22 cellular contexts compared by ENCODE assay signal in the genomic region with DNA sequence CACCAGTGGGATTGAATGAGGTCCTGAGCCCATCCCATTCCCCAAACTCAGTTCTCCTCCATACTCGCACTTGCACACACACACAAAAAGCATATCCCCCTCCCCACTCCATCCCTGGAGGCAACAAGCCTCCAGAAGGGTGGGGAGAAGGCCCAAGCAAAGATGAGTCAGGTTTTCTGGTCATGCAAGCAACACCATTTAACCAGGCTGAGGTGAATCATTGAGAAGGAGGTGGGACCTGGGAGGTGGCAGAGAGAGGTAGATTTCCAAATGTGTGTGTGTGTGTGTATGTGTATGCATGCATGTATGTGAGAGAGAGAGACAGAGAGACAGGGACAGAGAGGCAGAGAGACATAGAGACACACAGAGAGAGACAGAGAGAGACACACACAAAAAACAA.
DNase-seq lines count a peak whose midpoint lies in the region; ATAC-seq, FAIRE-seq and TF ChIP-seq lines count a peak whose summit lies in the region.
"Had no signal": no experiment of that assay in that cellular context is flagged by ENCODE, and none has a peak within 500 bp of the region (broad histone marks: within the 10 kb centered on the region; RNA-seq: fewer than 3 reads in every experiment).

No MANE protein-coding gene starts in this region.

- H3K9me3 Mint-ChIP-seq in activated naive CD8-positive, alpha-beta T cell treated with anti-CD3 and anti-CD28 coated beads, Interleukin-2, amount 50 U/mL, for 24 hours = peaks cover 8% of the 10 kb centered on the region
- no peaks in the 10 kb centered on the region for H3K9me3 Mint-ChIP-seq in activated naive CD8-positive, alpha-beta T cell treated with anti-CD3 and anti-CD28 coated beads for 36 hours
- H3K9me3 Mint-ChIP-seq: brain; T-helper 2 cell treated with Interferon-gamma antibody and Interleukin-4, amounts not matched to agents 5 μg/mL and 100 μg/mL, for 36 hours had no signal

- no peaks in the 10 kb centered on the region for H3K27me3 ChIP-seq in RWPE2 (ENCODE audit: insufficient read depth, poor library complexity, severe bottlenecking)
- no peaks in the 10 kb centered on the region for H3K27me3 ChIP-seq in dorsolateral prefrontal cortex
- H3K27me3 ChIP-seq: gastrocnemius medialis, SJCRH30 had no signal

- no peaks in the 10 kb centered on the region for H3K27me3 Mint-ChIP-seq in activated naive CD8-positive, alpha-beta T cell treated with anti-CD3 and anti-CD28 coated beads, Interleukin-2, amount 50 U/mL, for 24 hours
- no peaks in the 10 kb centered on the region for H3K27me3 Mint-ChIP-seq in activated naive CD8-positive, alpha-beta T cell treated with anti-CD3 and anti-CD28 coated beads for 36 hours
- H3K27me3 Mint-ChIP-seq: CD4-positive, CD25-positive, alpha-beta regulatory T cell; naive thymus-derived CD4-positive, alpha-beta T cell had no signal

- no peak for DNase-seq in activated naive CD8-positive, alpha-beta T cell treated with anti-CD3 and anti-CD28 coated beads, Interleukin-2, amount 50 U/mL, for 24 hours
- no peak for DNase-seq in activated naive CD8-positive, alpha-beta T cell treated with anti-CD3 and anti-CD28 coated beads for 36 hours
- DNase-seq in RWPE2 (ENCODE audit: low spot score) (no peak), fibroblast of peridontal ligament (ENCODE audit: extremely low read depth) (peak; percentile 31), urothelium cell line (ENCODE audit: low spot score) (peak; percentile 35), GDM1 (lab: John Stamatoyannopoulos, UW) (no peak), caudate nucleus (lab: John Stamatoyannopoulos, UW) (no peak), dorsolateral prefrontal cortex (no peak)
- DNase-seq: 8988T; activated CD4-positive, alpha-beta T cell treated with anti-CD3 and anti-CD28 coated beads for 1 hour; activated naive CD4-positive, alpha-beta T cell treated with Interleukin-2 at 50 U/mL for 16 hours; CD4-positive, CD25-positive, alpha-beta regulatory T cell; effector CD8-positive, alpha-beta T cell; gastrocnemius medialis; lower lobe of right lung; naive thymus-derived CD4-positive, alpha-beta T cell; NCI-H1694 treated with DMSO at 0.1 percent for 48 hours; NCI-H446; SJCRH30; trophoblast cell had no signal

- no peaks in the 10 kb centered on the region for H3K4me1 Mint-ChIP-seq in activated naive CD8-positive, alpha-beta T cell treated with anti-CD3 and anti-CD28 coated beads, Interleukin-2, amount 50 U/mL, for 24 hours
- H3K4me1 Mint-ChIP-seq in activated naive CD8-positive, alpha-beta T cell treated with anti-CD3 and anti-CD28 coated beads for 36 hours = peaks cover 2% of the 10 kb centered on the region

- H3K9me3 ChIP-seq in RWPE2 (ENCODE audit: severe bottlenecking) = no peaks in the 10 kb centered on the region
- H3K9me3 ChIP-seq: gastrocnemius medialis, lower lobe of right lung, SJCRH30 had no signal

- H3K4me3 ChIP-seq in RWPE2 (ENCODE audit: severe bottlenecking) (no peak overlapping the region), dorsolateral prefrontal cortex (no peak overlapping the region)
- H3K4me3 ChIP-seq: gastrocnemius medialis, lower lobe of right lung, SJCRH30 had no signal

- no peak overlapping the region for H3K27ac Mint-ChIP-seq in activated naive CD8-positive, alpha-beta T cell treated with anti-CD3 and anti-CD28 coated beads, Interleukin-2, amount 50 U/mL, for 24 hours
- H3K27ac Mint-ChIP-seq in activated naive CD8-positive, alpha-beta T cell treated with anti-CD3 and anti-CD28 coated beads for 36 hours = no peak overlapping the region
- H3K27ac Mint-ChIP-seq: brain; naive thymus-derived CD4-positive, alpha-beta T cell; T-helper 2 cell treated with Interferon-gamma antibody and Interleukin-4, amounts not matched to agents 5 μg/mL and 100 μg/mL, for 36 hours had no signal

- peaks cover 2% of the 10 kb centered on the region for H3K4me1 ChIP-seq in RWPE2 (ENCODE audit: insufficient read depth, poor library complexity, severe bottlenecking)
- H3K4me1 ChIP-seq: gastrocnemius medialis, lower lobe of right lung had no signal

- no peak for TF ChIP-seq CTCF in RWPE2 (IDR thresholded peaks at IDR 0.05; ENCODE audit: poor library complexity, severe bottlenecking)
- TF ChIP-seq CTCF in dorsolateral prefrontal cortex (IDR thresholded peaks at IDR 0.05 in 54 of 56, conservative IDR thresholded peaks at IDR 0.05 in 2 of 56; ENCODE audit: low read depth in 1 of 56, partially characterized antibody in 56 of 56) = no peak

- no peak overlapping the region for H3K27ac ChIP-seq in RWPE2 (ENCODE audit: poor library complexity, severe bottlenecking)
- H3K27ac ChIP-seq in caudate nucleus (ENCODE audit: low read depth, low read length) = no peak overlapping the region
- H3K27ac ChIP-seq in dorsolateral prefrontal cortex = no peak overlapping the region
- H3K27ac ChIP-seq: gastrocnemius medialis, lower lobe of right lung, SJCRH30 had no signal

- peak; percentile 65 for ATAC-seq in activated naive CD8-positive, alpha-beta T cell treated with anti-CD3 and anti-CD28 coated beads, Interleukin-2, amount 50 U/mL, for 24 hours
- peak; percentile 66 for ATAC-seq in RWPE2 (ENCODE audit: low read depth)
- ATAC-seq: gastrocnemius medialis; lower lobe of right lung; naive thymus-derived CD4-positive, alpha-beta T cell had no signal

- no peaks in the 10 kb centered on the region for H3K36me3 ChIP-seq in RWPE2 (ENCODE audit: low read depth)
- H3K36me3 ChIP-seq: gastrocnemius medialis, lower lobe of right lung, SJCRH30 had no signal

- no peak overlapping the region for H3K4me3 Mint-ChIP-seq in activated naive CD8-positive, alpha-beta T cell treated with anti-CD3 and anti-CD28 coated beads, Interleukin-2, amount 50 U/mL, for 24 hours
- no peak overlapping the region for H3K4me3 Mint-ChIP-seq in activated naive CD8-positive, alpha-beta T cell treated with anti-CD3 and anti-CD28 coated beads for 36 hours
- H3K4me3 Mint-ChIP-seq: brain; CD4-positive, CD25-positive, alpha-beta regulatory T cell; naive thymus-derived CD4-positive, alpha-beta T cell; T-helper 2 cell treated with Interferon-gamma antibody and Interleukin-4, amounts not matched to agents 5 μg/mL and 100 μg/mL, for 36 hours had no signal

- intact Hi-C loops in dorsolateral prefrontal cortex (cut with DNase I) = no loop called here

- no peak for FAIRE-seq in urothelium cell line (lab: Jason Lieb, UNC)

- H3K36me3 Mint-ChIP-seq in activated naive CD8-positive, alpha-beta T cell treated with anti-CD3 and anti-CD28 coated beads, Interleukin-2, amount 50 U/mL, for 24 hours (ENCODE audit: low read depth) = no peaks in the 10 kb centered on the region
- H3K36me3 Mint-ChIP-seq in activated naive CD8-positive, alpha-beta T cell treated with anti-CD3 and anti-CD28 coated beads for 36 hours = no peaks in the 10 kb centered on the region
- H3K36me3 Mint-ChIP-seq: brain had no signal

Comparison
In these comparisons a context has a peak if more than half of its experiments do, and no peak if none do; other contexts are left out.
1. DNase-seq: peak in fibroblast of peridontal ligament (single experiment) and urothelium cell line (single experiment); none in activated naive CD8-positive, alpha-beta T cell treated with anti-CD3 and anti-CD28 coated beads, Interleukin-2, amount 50 U/mL, for 24 hours (single experiment), activated naive CD8-positive, alpha-beta T cell treated with anti-CD3 and anti-CD28 coated beads for 36 hours (single experiment), RWPE2 (single experiment), GDM1 (single experiment), caudate nucleus (0 of 61) and dorsolateral prefrontal cortex (0 of 10).